Comparison of ENCODE assay signal across 8 cellular contexts in genomic region chr17:77728022-77728671, GRCh38.
DNase-seq lines count a peak whose midpoint lies in the region; ATAC-seq and TF ChIP-seq lines count a peak whose summit lies in the region.

No MANE protein-coding gene starts in this region.

- no peak for ATAC-seq in HG02970 (IDR thresholded peaks at IDR 0.05; ENCODE audit: low FRiP score, unreplicated experiment)
- no peak for ATAC-seq in GM18861 (IDR thresholded peaks at IDR 0.05; ENCODE audit: unreplicated experiment)

- H3K27ac Mint-ChIP-seq in nephron: peak overlapping the region; percentile 63 to 92 (median 90)

- peak; percentile 62 for DNase-seq in EH (ENCODE audit: low read depth)
- peak; percentile 66 for DNase-seq in NCI-H2029 treated with DMSO at 0.1 percent for 48 hours (lab: John Stamatoyannopoulos, UW)
- peak in 1 of 61 donors; percentile 63 for DNase-seq in caudate nucleus (lab: John Stamatoyannopoulos, UW)
- no peak for DNase-seq in NK-92 treated with Interleukin-12 subunit alpha and Interleukin-12 subunit beta, amount 100 ng/mL, for 24 hours (lab: John Stamatoyannopoulos, UW)
- DNase-seq in T1000 (lab: John Stamatoyannopoulos, UW): no peak

- TF ChIP-seq CTCF in nephron (IDR thresholded peaks at IDR 0.05; ENCODE audit: unreplicated experiment in 3 of 3): peak in 1 of 3 experiments; percentile 9

- H3K4me3 Mint-ChIP-seq in nephron: no peak overlapping the region

- H3K27ac ChIP-seq in caudate nucleus (ENCODE audit: low read depth, low read length): peak overlapping the region; percentile 38

- peaks cover 12% of the 10 kb centered on the region for H3K36me3 Mint-ChIP-seq in nephron (ENCODE audit: low read depth)

- H3K27me3 Mint-ChIP-seq in nephron (ENCODE audit: low read depth): peaks cover 3% of the 10 kb centered on the region

- peaks cover 26% of the 10 kb centered on the region for H3K9me3 Mint-ChIP-seq in nephron

- peaks cover 44% of the 10 kb centered on the region for H3K4me1 Mint-ChIP-seq in nephron

Comparison
In these comparisons a context has a peak if more than half of its experiments do, and no peak if none do; other contexts are left out.
1. DNase-seq: peak in EH (single experiment) and NCI-H2029 treated with DMSO at 0.1 percent for 48 hours (single experiment); none in NK-92 treated with Interleukin-12 subunit alpha and Interleukin-12 subunit beta, amount 100 ng/mL, for 24 hours (single experiment) and T1000 (single experiment).